ENCODE assay signal across 8 cellular contexts in genomic region chr2:144587306-144587705, GRCh38.
"Had no signal": no experiment of that assay in that cellular context is flagged by ENCODE, and none has a peak within 500 bp of the region (broad histone marks: within the 10 kb centered on the region; RNA-seq: fewer than 3 reads in every experiment).

No MANE protein-coding gene starts in this region.

- H3K36me3 Mint-ChIP-seq: IgD-negative memory B cell had no signal

- H3K9me3 Mint-ChIP-seq: GM23338, H9 had no signal

- H3K4me3 ChIP-seq: GM23338 had no signal

- FAIRE-seq: H1, H54, HepG2 had no signal

- H3K4me2 ChIP-seq: GM23338 had no signal

- ATAC-seq: GM23338, HepG2 had no signal

- DNase-seq: H9, HCEC 1CT had no signal

- H3K27ac ChIP-seq: HL-60 had no signal

- H2AFZ ChIP-seq: GM23338 had no signal

- H3K4me3 Mint-ChIP-seq: GM23338, H9, IgD-negative memory B cell had no signal

- H3K27ac Mint-ChIP-seq: GM23338, H9 had no signal
